1 cellular context compared by ENCODE assay signal in genomic region chr15:70355275-70355795, GRCh38.
TF ChIP-seq lines count a peak whose summit lies in the region.

No MANE protein-coding gene starts in this region.

TF ChIP-seq in WTC11, 78 proteins besides CTCF, POLR2A, EP300 and RAD21 (continued from another document):
- TF ChIP-seq MLX (CRISPR knock-in tag; IDR thresholded peaks at IDR 0.05) (no peak), NFYB (CRISPR knock-in tag; conservative IDR thresholded peaks at IDR 0.05; ENCODE audit: low read depth) (no peak), ZNF121 (CRISPR knock-in tag; IDR thresholded peaks at IDR 0.05) (no peak)
